14 cellular contexts compared by ENCODE assay signal in genomic region chr3:197518794-197519451, GRCh38. TPM values are rescaled to one million over a fixed set of nuclear protein-coding genes. Genes with fewer than 3 reads are reported as not detected.
DNase-seq lines count a peak whose midpoint lies in the region; ATAC-seq, FAIRE-seq and TF ChIP-seq lines count a peak whose summit lies in the region.
"Had no signal": no experiment of that assay in that cellular context is flagged by ENCODE, and none has a peak within 500 bp of the region (broad histone marks: within the 10 kb centered on the region; RNA-seq: fewer than 3 reads in every experiment).

No MANE protein-coding gene starts in this region.

- RAD21 ChIA-PET in GM12878 (lab: Charles Lee; ENCODE audit: unreplicated experiment), result no interaction called here

- CTCF ChIA-PET in GM12878 (lab: Yijun Ruan, JAX), result interaction anchor here (1.3 kb wide), 1 partner anchor 17 kb away, joined by 3 read pairs; no protein-coding TSS in a partner anchor

- intact Hi-C loops in activated CD4-positive, alpha-beta T cell treated with anti-CD3 and anti-CD28 coated beads, Interleukin-2, amount 10 ng/mL, durations not matched to agents 24 days and 14 days (cut with micrococcal nuclease), result loop anchor here (5.0 kb wide), 1 partner anchor 92 kb away; no protein-coding TSS in a partner anchor
- intact Hi-C loops in GM12878 (cut with micrococcal nuclease; ENCODE audit: unreplicated experiment), result no loop called here

- H3K36me3 ChIP-seq in GM12878 (ENCODE audit: control insufficient read depth in 2 of 2, insufficient read depth in 2 of 2, low read length in 1 of 2), result peaks cover 0 to 7% of the 10 kb centered on the region in 2 experiments; a peak in 2 of 4 replicates
- H3K36me3 ChIP-seq: pancreas had no signal

- H4K20me1 ChIP-seq in GM12878 (ENCODE audit: control insufficient read depth, insufficient read depth), result no peaks in the 10 kb centered on the region

- TF ChIP-seq EP300 in GM12878 (IDR thresholded peaks at IDR 0.05; ENCODE audit: borderline replicate concordance in 1 of 2, control insufficient read depth in 1 of 2, low read depth in 2 of 2, low read length in 2 of 2), result no peak

- no peaks in the 10 kb centered on the region for H3K27me3 Mint-ChIP-seq in activated CD4-positive, alpha-beta T cell treated with anti-CD3 and anti-CD28 coated beads, Interleukin-2, amount 10 ng/mL, durations not matched to agents 24 days and 14 days
- no peaks in the 10 kb centered on the region for H3K27me3 Mint-ChIP-seq in stimulated activated memory B cell treated with anti-CD40 and anti-IgM and Interleukin-4, amounts not matched to agents 10 μg/mL and 1 μg/mL and 100 μg/mL, for 72 hours

- H3K4me1 Mint-ChIP-seq in activated CD4-positive, alpha-beta T cell treated with anti-CD3 and anti-CD28 coated beads, Interleukin-2, amount 10 ng/mL, durations not matched to agents 24 days and 14 days, result peaks cover 18% of the 10 kb centered on the region
- H3K4me1 Mint-ChIP-seq in stimulated activated memory B cell treated with anti-CD40 and anti-IgM and Interleukin-4, amounts not matched to agents 10 μg/mL and 1 μg/mL and 100 μg/mL, for 72 hours, result peaks cover 16% of the 10 kb centered on the region

- 75% methylated on average over 5 of the region's 8 CpGs for WGBS in GM12878 (ENCODE audit: insufficient coverage, insufficient replicate concordance, low lambda C conversion rate, missing lambda C conversion rate)

- BruUV-seq in GM12878 (replicated peaks; lab: Mats Ljungman, UMichigan), result no TSS peak

- DNase-seq in activated CD4-positive, alpha-beta T cell treated with anti-CD3 and anti-CD28 coated beads, Interleukin-2, amount 10 ng/mL, durations not matched to agents 24 days and 14 days, result no peak
- no peak for DNase-seq in activated CD4-positive, alpha-beta T cell treated with anti-CD3 and anti-CD28 coated beads for 48 hours
- DNase-seq in RPMI7951 (ENCODE audit: low read depth) (peak; percentile 28), GM12878 (ENCODE audit: low read depth, low spot score) (no peak), GF-D8 (lab: John Stamatoyannopoulos, UW) (no peak), EL (no peak)
- DNase-seq: ACHN, NCI-H1436 treated with DMSO at 0.1 percent for 48 hours had no signal

- H3K27me3 ChIP-seq in GM12878 (replicated peaks in 1 of 2; ENCODE audit: control insufficient read depth in 2 of 2, insufficient read depth in 2 of 2, low read length in 1 of 2), result no peaks in the 10 kb centered on the region
- H3K27me3 ChIP-seq: gastroesophageal sphincter, left lung, pancreas had no signal

- no peaks in the 10 kb centered on the region for H3K9me3 ChIP-seq in GM12878 (replicated peaks; ENCODE audit: control insufficient read depth, insufficient read depth, low read length)
- H3K9me3 ChIP-seq: gastroesophageal sphincter, left lung, pancreas had no signal

- no peak overlapping the region for H3K4me2 ChIP-seq in GM12878 (ENCODE audit: control insufficient read depth, insufficient read depth)

- SMC1A ChIA-PET in GM12878 (lab: Charles Lee; ENCODE audit: uncharacterized antibody, unreplicated experiment), result no interaction called here

- no peaks in the 10 kb centered on the region for H3K9me3 Mint-ChIP-seq in activated CD4-positive, alpha-beta T cell treated with anti-CD3 and anti-CD28 coated beads, Interleukin-2, amount 10 ng/mL, durations not matched to agents 24 days and 14 days
- H3K9me3 Mint-ChIP-seq in stimulated activated memory B cell treated with anti-CD40 and anti-IgM and Interleukin-4, amounts not matched to agents 10 μg/mL and 1 μg/mL and 100 μg/mL, for 72 hours, result no peaks in the 10 kb centered on the region

- TF ChIP-seq RAD21 in GM12878 (IDR thresholded peaks at IDR 0.05; ENCODE audit: insufficient read depth, low read depth, low read length), result no peak

- in situ Hi-C loops in GM12878 (cut with MboI), result loop anchor here (25.0 kb wide), 1 partner anchor 532 kb away; no protein-coding TSS in a partner anchor

- no peak overlapping the region for H3K9ac ChIP-seq in GM12878 (ENCODE audit: control insufficient read depth, insufficient read depth, low read length)

- TF ChIP-seq CTCF in GM12878 (IDR thresholded peaks at IDR 0.05 in 2 of 3, conservative IDR thresholded peaks at IDR 0.05 in 1 of 3; ENCODE audit: control insufficient read depth in 2 of 3, extremely low read depth in 1 of 3, insufficient read depth in 1 of 3, low read depth in 3 of 3, low read length in 3 of 3), result no peak

- 0 out of 2 replicates have a peak overlapping the region, but pooled peaks have one; percentile 28 for H3K27ac ChIP-seq in GM12878 (ENCODE audit: control insufficient read depth, insufficient read depth)
- H3K27ac ChIP-seq: gastroesophageal sphincter, left lung had no signal

- POLR2A ChIA-PET in GM12878 (lab: Charles Lee), result interaction anchor here (0.6 kb wide), 1 partner anchor 29 kb away, joined by 4 read pairs; no protein-coding TSS in a partner anchor

- H3K27ac Mint-ChIP-seq in activated CD4-positive, alpha-beta T cell treated with anti-CD3 and anti-CD28 coated beads, Interleukin-2, amount 10 ng/mL, durations not matched to agents 24 days and 14 days, result peak overlapping the region; percentile 84
- H3K27ac Mint-ChIP-seq in stimulated activated memory B cell treated with anti-CD40 and anti-IgM and Interleukin-4, amounts not matched to agents 10 μg/mL and 1 μg/mL and 100 μg/mL, for 72 hours, result peak overlapping the region; percentile 31

- no peak for TF ChIP-seq POLR2A in GM12878 (IDR thresholded peaks at IDR 0.05; ENCODE audit: low read depth, low read length)

- no peaks in the 10 kb centered on the region for H3K79me2 ChIP-seq in GM12878 (ENCODE audit: control insufficient read depth, insufficient read depth, low read length)

- no peak overlapping the region for H3K4me3 Mint-ChIP-seq in activated CD4-positive, alpha-beta T cell treated with anti-CD3 and anti-CD28 coated beads, Interleukin-2, amount 10 ng/mL, durations not matched to agents 24 days and 14 days
- no peak overlapping the region for H3K4me3 Mint-ChIP-seq in stimulated activated memory B cell treated with anti-CD40 and anti-IgM and Interleukin-4, amounts not matched to agents 10 μg/mL and 1 μg/mL and 100 μg/mL, for 72 hours

- H3K4me3 ChIP-seq in GM12878, result no peak overlapping the region
- H3K4me3 ChIP-seq: gastroesophageal sphincter, left lung, pancreas had no signal

- no peak for ATAC-seq in GM12878
- no peak for ATAC-seq in stimulated activated memory B cell treated with anti-CD40 and anti-IgM and Interleukin-4, amounts not matched to agents 10 μg/mL and 1 μg/mL and 100 μg/mL, for 72 hours
- no peak for ATAC-seq in activated CD4-positive, CD25-positive, alpha-beta regulatory T cell treated with anti-CD3 and anti-CD28 coated beads, Interleukin-2, amount 50 U/mL, for 24 hours
- ATAC-seq: gastroesophageal sphincter, left lung, pancreas had no signal

- peaks cover 55% of the 10 kb centered on the region for H3K36me3 Mint-ChIP-seq in activated CD4-positive, alpha-beta T cell treated with anti-CD3 and anti-CD28 coated beads, Interleukin-2, amount 10 ng/mL, durations not matched to agents 24 days and 14 days (ENCODE audit: low read depth)
- peaks cover 37% of the 10 kb centered on the region for H3K36me3 Mint-ChIP-seq in stimulated activated memory B cell treated with anti-CD40 and anti-IgM and Interleukin-4, amounts not matched to agents 10 μg/mL and 1 μg/mL and 100 μg/mL, for 72 hours

- no peaks in the 10 kb centered on the region for H3K4me1 ChIP-seq in GM12878 (ENCODE audit: control insufficient read depth, insufficient read depth, low read length)
- H3K4me1 ChIP-seq: gastroesophageal sphincter, pancreas had no signal

- no peak overlapping the region for H2AFZ ChIP-seq in GM12878 (ENCODE audit: control insufficient read depth, low read depth, low read length)

- FAIRE-seq in GM12878 (lab: Jason Lieb, UNC), result no peak
- FAIRE-seq: G401.6, pancreas had no signal

TF ChIP-seq in GM12878, 131 proteins besides CTCF, POLR2A, EP300 and RAD21 (continues in another document):
- TF ChIP-seq, protein P1, sequence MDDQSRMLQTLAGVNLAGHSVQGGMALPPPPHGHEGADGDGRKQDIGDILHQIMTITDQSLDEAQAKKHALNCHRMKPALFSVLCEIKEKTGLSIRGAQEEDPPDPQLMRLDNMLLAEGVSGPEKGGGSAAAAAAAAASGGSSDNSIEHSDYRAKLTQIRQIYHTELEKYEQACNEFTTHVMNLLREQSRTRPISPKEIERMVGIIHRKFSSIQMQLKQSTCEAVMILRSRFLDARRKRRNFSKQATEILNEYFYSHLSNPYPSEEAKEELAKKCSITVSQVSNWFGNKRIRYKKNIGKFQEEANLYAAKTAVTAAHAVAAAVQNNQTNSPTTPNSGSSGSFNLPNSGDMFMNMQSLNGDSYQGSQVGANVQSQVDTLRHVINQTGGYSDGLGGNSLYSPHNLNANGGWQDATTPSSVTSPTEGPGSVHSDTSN (IDR thresholded peaks at IDR 0.05; ENCODE audit: insufficient replicate concordance, low read depth, low read length), result no peak
- TF ChIP-seq USF1 (IDR thresholded peaks at IDR 0.05; ENCODE audit: borderline replicate concordance, extremely low read length, insufficient read depth, low read depth, low read length), result no peak

RNA-seq across cellular contexts. Expression of gene BDH1, which starts 36.8 kb away (rescaled TPM):
- 124 and 133 TPM in 2 replicates for total RNA-seq in activated CD4-positive, alpha-beta T cell treated with anti-CD3 and anti-CD28 coated beads, Interleukin-2, amount 10 ng/mL, durations not matched to agents 24 days and 14 days
- 13.1 and 14.5 TPM in 2 replicates for total RNA-seq in RPMI7951 (2014; rRNA removed; shearing (Covaris generic))
- total RNA-seq in GM12878 (2013; cell fraction: nucleolus; rRNA removed), result 63.7 and 73.0 TPM in 2 replicates
- total RNA-seq in GM12878 (2014; rRNA removed) (43.5 and 59.6 TPM in 2 replicates), GM12878 (2014; rRNA removed; fragmentation: Illumina TruSeq; extraction: Trizol) (32.3 and 32.8 TPM in 2 replicates), GM12878 (2021) (56.1 and 60.9 TPM in 2 replicates)
- polyA plus RNA-seq in GM12878 (2011; ENCODE audit: low read depth), result 12.0 TPM
- polyA plus RNA-seq in GM12878 (2011; rRNA removed) (51.4 and 74.1 TPM in 2 replicates), GM12878 (2014; fragmentation: Illumina TruSeq; extraction: Trizol) (37.5 and 50.4 TPM in 2 replicates), GM12878 (2014; fragmentation: Nextera tagmentation; extraction: Ambion mirVana) (10 to 100 TPM; 11.3 to 17.9 TPM), GM12878 (2014; rRNA removed) (82.4 and 93.9 TPM in 2 replicates), GM12878 (2016; fragmentation: Nextera tagmentation; extraction: Ambion mirVana) (10 to 100 TPM; 77.2 to 84.5 TPM)
- polyA plus RNA-seq in GM12878 (2011; cell fraction: cytosol; rRNA removed), result 70.2 and 84.8 TPM in 2 replicates
- 105 and 117 TPM in 2 replicates for polyA plus RNA-seq in GM12878 (2011; cell fraction: nucleus; rRNA removed)
- 30.4 and 32.1 TPM in 2 replicates for polyA plus RNA-seq in GM12878 (2012)
- 58.0 and 65.7 TPM in 2 replicates for polyA minus RNA-seq in GM12878 (2011; rRNA and poly(A)+ RNA removed)
- polyA minus RNA-seq in GM12878 (2011; cell fraction: cytosol; rRNA and poly(A)+ RNA removed), result 13.0 TPM in 2 replicates
- polyA minus RNA-seq in GM12878 (2011; cell fraction: nucleus; rRNA and poly(A)+ RNA removed), result 23.6 and 54.5 TPM in 2 replicates
